Comparison of ENCODE assay signal across 1 cellular context in genomic region chr9:33932078-33932807, GRCh38.
A peak's percentile ranks its signal among the peaks of the same experiment; 100 is the strongest.
TF ChIP-seq lines count a peak whose summit lies in the region.

No MANE protein-coding gene starts in this region.

TF ChIP-seq in HepG2, 621 proteins besides CTCF, POLR2A, EP300 and RAD21 (continued from another document):
- TF ChIP-seq, protein P1, sequence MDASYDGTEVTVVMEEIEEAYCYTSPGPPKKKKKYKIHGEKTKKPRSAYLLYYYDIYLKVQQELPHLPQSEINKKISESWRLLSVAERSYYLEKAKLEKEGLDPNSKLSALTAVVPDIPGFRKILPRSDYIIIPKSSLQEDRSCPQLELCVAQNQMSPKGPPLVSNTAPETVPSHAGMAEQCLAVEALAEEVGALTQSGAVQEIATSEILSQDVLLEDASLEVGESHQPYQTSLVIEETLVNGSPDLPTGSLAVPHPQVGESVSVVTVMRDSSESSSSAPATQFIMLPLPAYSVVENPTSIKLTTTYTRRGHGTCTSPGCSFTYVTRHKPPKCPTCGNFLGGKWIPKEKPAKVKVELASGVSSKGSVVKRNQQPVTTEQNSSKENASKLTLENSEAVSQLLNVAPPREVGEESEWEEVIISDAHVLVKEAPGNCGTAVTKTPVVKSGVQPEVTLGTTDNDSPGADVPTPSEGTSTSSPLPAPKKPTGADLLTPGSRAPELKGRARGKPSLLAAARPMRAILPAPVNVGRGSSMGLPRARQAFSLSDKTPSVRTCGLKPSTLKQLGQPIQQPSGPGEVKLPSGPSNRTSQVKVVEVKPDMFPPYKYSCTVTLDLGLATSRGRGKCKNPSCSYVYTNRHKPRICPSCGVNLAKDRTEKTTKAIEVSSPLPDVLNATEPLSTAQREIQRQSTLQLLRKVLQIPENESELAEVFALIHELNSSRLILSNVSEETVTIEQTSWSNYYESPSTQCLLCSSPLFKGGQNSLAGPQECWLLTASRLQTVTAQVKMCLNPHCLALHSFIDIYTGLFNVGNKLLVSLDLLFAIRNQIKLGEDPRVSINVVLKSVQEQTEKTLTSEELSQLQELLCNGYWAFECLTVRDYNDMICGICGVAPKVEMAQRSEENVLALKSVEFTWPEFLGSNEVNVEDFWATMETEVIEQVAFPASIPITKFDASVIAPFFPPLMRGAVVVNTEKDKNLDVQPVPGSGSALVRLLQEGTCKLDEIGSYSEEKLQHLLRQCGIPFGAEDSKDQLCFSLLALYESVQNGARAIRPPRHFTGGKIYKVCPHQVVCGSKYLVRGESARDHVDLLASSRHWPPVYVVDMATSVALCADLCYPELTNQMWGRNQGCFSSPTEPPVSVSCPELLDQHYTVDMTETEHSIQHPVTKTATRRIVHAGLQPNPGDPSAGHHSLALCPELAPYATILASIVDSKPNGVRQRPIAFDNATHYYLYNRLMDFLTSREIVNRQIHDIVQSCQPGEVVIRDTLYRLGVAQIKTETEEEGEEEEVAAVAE (CRISPR knock-in tag; IDR thresholded peaks at IDR 0.05; ENCODE audit: borderline replicate concordance): no peak
- TF ChIP-seq ZFX (CRISPR knock-in tag; IDR thresholded peaks at IDR 0.05; ENCODE audit: low read depth) (no peak), HOXD1 (CRISPR knock-in tag; IDR thresholded peaks at IDR 0.05) (no peak), IKZF1 (IDR thresholded peaks at IDR 0.05) (no peak), ZNF264 (CRISPR knock-in tag; IDR thresholded peaks at IDR 0.05) (no peak), ATF2 (CRISPR knock-in tag; IDR thresholded peaks at IDR 0.05) (no peak), RBFOX2 (IDR thresholded peaks at IDR 0.05; ENCODE audit: low read depth, low read length) (no peak), GFI1 (CRISPR knock-in tag; IDR thresholded peaks at IDR 0.05; ENCODE audit: borderline replicate concordance) (peak; percentile 84), CSRNP1 (CRISPR knock-in tag; IDR thresholded peaks at IDR 0.05) (no peak), ZNF205 (CRISPR knock-in tag; IDR thresholded peaks at IDR 0.05) (no peak), FOSL2 (CRISPR knock-in tag; IDR thresholded peaks at IDR 0.05) (peak; percentile 57), ZNF792 (CRISPR knock-in tag; IDR thresholded peaks at IDR 0.05) (no peak), TBX2 (CRISPR knock-in tag; IDR thresholded peaks at IDR 0.05; ENCODE audit: borderline replicate concordance) (0 out of 2 replicates have a peak, but pooled peaks have one; percentile 29), ZNF572 (CRISPR knock-in tag; IDR thresholded peaks at IDR 0.05) (no peak), PCBP1 (IDR thresholded peaks at IDR 0.05; ENCODE audit: borderline replicate concordance, low read depth, low read length) (no peak), ZNF709 (CRISPR knock-in tag; IDR thresholded peaks at IDR 0.05) (no peak), HNRNPL (IDR thresholded peaks at IDR 0.05; ENCODE audit: low read depth, low read length) (no peak), FOXO1 (CRISPR knock-in tag; IDR thresholded peaks at IDR 0.05) (no peak), ATF7-NPFF (CRISPR knock-in tag; IDR thresholded peaks at IDR 0.05; ENCODE audit: low read depth) (no peak), ZNF749 (CRISPR knock-in tag; IDR thresholded peaks at IDR 0.05; ENCODE audit: borderline replicate concordance) (no peak), HOXA3 (CRISPR knock-in tag; IDR thresholded peaks at IDR 0.05) (no peak), GATAD2A (CRISPR knock-in tag; IDR thresholded peaks at IDR 0.05) (no peak), ZNF777 (CRISPR knock-in tag; IDR thresholded peaks at IDR 0.05) (no peak), BCL6 (CRISPR knock-in tag; IDR thresholded peaks at IDR 0.05) (peak; percentile 92), STAG1 (CRISPR knock-in tag; IDR thresholded peaks at IDR 0.05) (no peak), ZNF276 (CRISPR knock-in tag; IDR thresholded peaks at IDR 0.05; ENCODE audit: low read depth) (no peak), MIER3 (CRISPR knock-in tag; IDR thresholded peaks at IDR 0.05; ENCODE audit: borderline replicate concordance) (no peak), ZNF790 (CRISPR knock-in tag; IDR thresholded peaks at IDR 0.05; ENCODE audit: borderline replicate concordance) (no peak), ZNF547 (CRISPR knock-in tag; IDR thresholded peaks at IDR 0.05) (no peak), NR2C2 (CRISPR knock-in tag; IDR thresholded peaks at IDR 0.05; ENCODE audit: borderline replicate concordance) (no peak), HNRNPUL1 (IDR thresholded peaks at IDR 0.05; ENCODE audit: low read depth, low read length) (no peak), ZNF235 (CRISPR knock-in tag; IDR thresholded peaks at IDR 0.05; ENCODE audit: borderline replicate concordance) (no peak), ZFP1 (CRISPR knock-in tag; IDR thresholded peaks at IDR 0.05) (no peak), RNF219 (CRISPR knock-in tag; IDR thresholded peaks at IDR 0.05) (no peak), SOX13 (IDR thresholded peaks at IDR 0.05) (no peak), SOX13 (CRISPR knock-in tag; conservative IDR thresholded peaks at IDR 0.05 in 1 of 2, IDR thresholded peaks at IDR 0.05 in 1 of 2) (0 out of 4 replicates have a peak, but pooled peaks of 1 of the 2 experiments have one; percentile 11), KMT2A (CRISPR knock-in tag; IDR thresholded peaks at IDR 0.05) (no peak), KDM1A (CRISPR knock-in tag; IDR thresholded peaks at IDR 0.05) (no peak), ZNF441 (CRISPR knock-in tag; IDR thresholded peaks at IDR 0.05; ENCODE audit: borderline replicate concordance) (no peak), GABPA (IDR thresholded peaks at IDR 0.05; ENCODE audit: low read depth, low read length) (no peak), GABPA (CRISPR knock-in tag; IDR thresholded peaks at IDR 0.05; ENCODE audit: low read depth) (no peak), HMG20B (CRISPR knock-in tag; conservative IDR thresholded peaks at IDR 0.05) (0 out of 2 replicates have a peak, but pooled peaks have one; percentile 49), PHF8 (CRISPR knock-in tag; IDR thresholded peaks at IDR 0.05) (no peak), YEATS4 (CRISPR knock-in tag; IDR thresholded peaks at IDR 0.05; ENCODE audit: borderline replicate concordance) (no peak)
- TF ChIP-seq, protein P2, sequence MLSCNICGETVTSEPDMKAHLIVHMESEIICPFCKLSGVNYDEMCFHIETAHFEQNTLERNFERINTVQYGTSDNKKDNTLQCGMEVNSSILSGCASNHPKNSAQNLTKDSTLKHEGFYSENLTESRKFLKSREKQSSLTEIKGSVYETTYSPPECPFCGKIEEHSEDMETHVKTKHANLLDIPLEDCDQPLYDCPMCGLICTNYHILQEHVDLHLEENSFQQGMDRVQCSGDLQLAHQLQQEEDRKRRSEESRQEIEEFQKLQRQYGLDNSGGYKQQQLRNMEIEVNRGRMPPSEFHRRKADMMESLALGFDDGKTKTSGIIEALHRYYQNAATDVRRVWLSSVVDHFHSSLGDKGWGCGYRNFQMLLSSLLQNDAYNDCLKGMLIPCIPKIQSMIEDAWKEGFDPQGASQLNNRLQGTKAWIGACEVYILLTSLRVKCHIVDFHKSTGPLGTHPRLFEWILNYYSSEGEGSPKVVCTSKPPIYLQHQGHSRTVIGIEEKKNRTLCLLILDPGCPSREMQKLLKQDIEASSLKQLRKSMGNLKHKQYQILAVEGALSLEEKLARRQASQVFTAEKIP (CRISPR knock-in tag; IDR thresholded peaks at IDR 0.05; ENCODE audit: borderline replicate concordance): no peak
- TF ChIP-seq, protein P3, sequence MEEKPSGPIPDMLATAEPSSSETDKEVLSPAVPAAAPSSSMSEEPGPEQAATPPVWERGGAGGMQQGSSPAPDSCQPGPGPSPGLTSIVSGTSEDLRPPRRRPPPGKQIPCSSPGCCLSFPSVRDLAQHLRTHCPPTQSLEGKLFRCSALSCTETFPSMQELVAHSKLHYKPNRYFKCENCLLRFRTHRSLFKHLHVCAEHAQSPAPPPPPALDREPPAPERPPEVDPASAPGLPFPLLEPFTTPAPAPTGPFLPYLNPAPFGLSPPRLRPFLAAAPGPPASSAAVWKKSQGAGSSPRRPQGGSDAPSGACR (CRISPR knock-in tag; IDR thresholded peaks at IDR 0.05): no peak
- TF ChIP-seq, protein P4, sequence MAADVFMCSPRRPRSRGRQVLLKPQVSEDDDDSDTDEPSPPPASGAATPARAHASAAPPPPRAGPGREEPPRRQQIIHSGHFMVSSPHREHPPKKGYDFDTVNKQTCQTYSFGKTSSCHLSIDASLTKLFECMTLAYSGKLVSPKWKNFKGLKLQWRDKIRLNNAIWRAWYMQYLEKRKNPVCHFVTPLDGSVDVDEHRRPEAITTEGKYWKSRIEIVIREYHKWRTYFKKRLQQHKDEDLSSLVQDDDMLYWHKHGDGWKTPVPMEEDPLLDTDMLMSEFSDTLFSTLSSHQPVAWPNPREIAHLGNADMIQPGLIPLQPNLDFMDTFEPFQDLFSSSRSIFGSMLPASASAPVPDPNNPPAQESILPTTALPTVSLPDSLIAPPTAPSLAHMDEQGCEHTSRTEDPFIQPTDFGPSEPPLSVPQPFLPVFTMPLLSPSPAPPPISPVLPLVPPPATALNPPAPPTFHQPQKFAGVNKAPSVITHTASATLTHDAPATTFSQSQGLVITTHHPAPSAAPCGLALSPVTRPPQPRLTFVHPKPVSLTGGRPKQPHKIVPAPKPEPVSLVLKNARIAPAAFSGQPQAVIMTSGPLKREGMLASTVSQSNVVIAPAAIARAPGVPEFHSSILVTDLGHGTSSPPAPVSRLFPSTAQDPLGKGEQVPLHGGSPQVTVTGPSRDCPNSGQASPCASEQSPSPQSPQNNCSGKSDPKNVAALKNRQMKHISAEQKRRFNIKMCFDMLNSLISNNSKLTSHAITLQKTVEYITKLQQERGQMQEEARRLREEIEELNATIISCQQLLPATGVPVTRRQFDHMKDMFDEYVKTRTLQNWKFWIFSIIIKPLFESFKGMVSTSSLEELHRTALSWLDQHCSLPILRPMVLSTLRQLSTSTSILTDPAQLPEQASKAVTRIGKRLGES (CRISPR knock-in tag; IDR thresholded peaks at IDR 0.05; ENCODE audit: borderline replicate concordance): no peak
